Comparison of ENCODE assay signal across 16 cellular contexts in genomic region chr22:32617271-32617670, GRCh38.
DNase-seq lines count a peak whose midpoint lies in the region; ATAC-seq, FAIRE-seq and TF ChIP-seq lines count a peak whose summit lies in the region.
"Had no signal": no experiment of that assay in that cellular context is flagged by ENCODE, and none has a peak within 500 bp of the region (broad histone marks: within the 10 kb centered on the region; RNA-seq: fewer than 3 reads in every experiment).

No MANE protein-coding gene starts in this region.

- intact Hi-C loops in left lung (cut with DNase I) (no loop called here), thyroid gland (cut with DNase I) (no loop called here)

- no peak overlapping the region for H3K4me3 Mint-ChIP-seq in astrocyte (ENCODE audit: unreplicated experiment)
- H3K4me3 Mint-ChIP-seq: activated CD8-positive, alpha-beta memory T cell treated with anti-CD3 and anti-CD28 coated beads, Interleukin-2, amount 10 ng/mL, durations not matched to agents 7 days and 5 days; neural crest cell had no signal

- H3K9me3 ChIP-seq in astrocyte (ENCODE audit: insufficient read depth, low read depth, low read length): peaks cover 8% of the 10 kb centered on the region
- H3K9me3 ChIP-seq in left lung: peaks cover 0 to 6% of the 10 kb centered on the region in 2 donors
- no peaks in the 10 kb centered on the region for H3K9me3 ChIP-seq in thyroid gland

- peaks cover 7% of the 10 kb centered on the region for H3K27me3 Mint-ChIP-seq in astrocyte (ENCODE audit: low read depth, unreplicated experiment)

- no peak for TF ChIP-seq POLR2A in thyroid gland (IDR thresholded peaks at IDR 0.05)

- H3K36me3 Mint-ChIP-seq in astrocyte (ENCODE audit: low read depth, unreplicated experiment): peaks cover 4% of the 10 kb centered on the region
- H3K36me3 Mint-ChIP-seq: activated CD8-positive, alpha-beta memory T cell treated with anti-CD3 and anti-CD28 coated beads, Interleukin-2, amount 10 ng/mL, durations not matched to agents 7 days and 5 days had no signal

- peaks cover 16% of the 10 kb centered on the region for H3K9me3 Mint-ChIP-seq in astrocyte (ENCODE audit: unreplicated experiment)
- H3K9me3 Mint-ChIP-seq: neural crest cell had no signal

- no peak overlapping the region for H3K9ac ChIP-seq in astrocyte (ENCODE audit: low read length)
- H3K9ac ChIP-seq: BLaER1 treated with 17β-estradiol and CSF1 and Interleukin-3, amounts not matched to agents 10 nM and 100 nM had no signal

- H3K4me2 ChIP-seq in astrocyte (ENCODE audit: low read length): no peak overlapping the region
- H3K4me2 ChIP-seq: BLaER1 treated with 17β-estradiol and CSF1 and Interleukin-3, amounts not matched to agents 10 nM and 100 nM had no signal

- H3K27ac Mint-ChIP-seq in astrocyte (ENCODE audit: unreplicated experiment): no peak overlapping the region
- H3K27ac Mint-ChIP-seq: activated CD8-positive, alpha-beta memory T cell treated with anti-CD3 and anti-CD28 coated beads, Interleukin-2, amount 10 ng/mL, durations not matched to agents 7 days and 5 days had no signal

- ATAC-seq in left lung (peak; percentile 45), HG02571 (IDR thresholded peaks at IDR 0.05; ENCODE audit: unreplicated experiment) (no peak), GM19324 (IDR thresholded peaks at IDR 0.05; ENCODE audit: low FRiP score, unreplicated experiment) (no peak)
- ATAC-seq: activated CD8-positive, alpha-beta memory T cell treated with anti-CD3 and anti-CD28 coated beads, Interleukin-2, amount 10 ng/mL, durations not matched to agents 7 days and 5 days; PC-3 had no signal

- H3K79me2 ChIP-seq in astrocyte (ENCODE audit: insufficient read depth, low read length): no peaks in the 10 kb centered on the region

- H3K4me1 ChIP-seq in astrocyte (ENCODE audit: insufficient read depth, low read length) (peaks cover 4% of the 10 kb centered on the region), left lung (peaks cover 0 to 8% of the 10 kb centered on the region in 2 donors), thyroid gland (peaks cover 12 to 34% of the 10 kb centered on the region in 2 donors)
- H3K4me1 ChIP-seq: BLaER1 treated with 17β-estradiol and CSF1 and Interleukin-3, amounts not matched to agents 10 nM and 100 nM had no signal

- H3K4me1 Mint-ChIP-seq in astrocyte (ENCODE audit: low read depth, unreplicated experiment): peaks cover 9% of the 10 kb centered on the region
- H3K4me1 Mint-ChIP-seq: activated CD8-positive, alpha-beta memory T cell treated with anti-CD3 and anti-CD28 coated beads, Interleukin-2, amount 10 ng/mL, durations not matched to agents 7 days and 5 days had no signal

- peak; percentile 50 for DNase-seq in EL
- peak; percentile 41 for DNase-seq in astrocyte (ENCODE audit: low read depth)
- no peak for DNase-seq in left lung
- no peak for DNase-seq in thyroid gland
- DNase-seq in NCI-H187 (lab: John Stamatoyannopoulos, UW): no peak
- no peak for DNase-seq in G401 (ENCODE audit: low spot score)
- DNase-seq: activated CD4-positive, CD25-positive, alpha-beta regulatory T cell; activated CD8-positive, alpha-beta memory T cell treated with anti-CD3 and anti-CD28 coated beads, Interleukin-2, amount 10 ng/mL, durations not matched to agents 7 days and 5 days; NCI-H1105 treated with DMSO at 0.1 percent for 48 hours; NCI-H524; PC-3 had no signal

- no peak overlapping the region for H3K27ac ChIP-seq in astrocyte (ENCODE audit: low read depth, low read length)
- H3K27ac ChIP-seq in left lung: peak overlapping the region; percentile 37
- peak overlapping the region in 2 of 3 donors; percentile 46 to 66 for H3K27ac ChIP-seq in thyroid gland
- H3K27ac ChIP-seq: BLaER1 treated with 17β-estradiol and CSF1 and Interleukin-3, amounts not matched to agents 10 nM and 100 nM had no signal

- H3K27me3 ChIP-seq in astrocyte (ENCODE audit: insufficient read depth, low read length) (peaks cover 3% of the 10 kb centered on the region), left lung (no peaks in the 10 kb centered on the region), thyroid gland (no peaks in the 10 kb centered on the region)
- H3K27me3 ChIP-seq: BLaER1 treated with 17β-estradiol and CSF1 and Interleukin-3, amounts not matched to agents 10 nM and 100 nM had no signal

- H3K4me3 ChIP-seq in astrocyte (ENCODE audit: insufficient read depth, low read depth, low read length) (no peak overlapping the region), left lung (no peak overlapping the region), thyroid gland (replicated peaks in 1 of 3) (no peak overlapping the region)
- H3K4me3 ChIP-seq: BLaER1 treated with 17β-estradiol and CSF1 and Interleukin-3, amounts not matched to agents 10 nM and 100 nM had no signal

- in situ Hi-C loops in G401 (cut with HindIII; ENCODE audit: low sequenced_read_pairs): no loop called here

- WGBS in thyroid gland, 2 donors: 78 to 86% methylated on average over 8 of the region's 8 CpGs

- FAIRE-seq in astrocyte (lab: Jason Lieb, UNC): no peak
- FAIRE-seq: GM19239 had no signal

- H3K36me3 ChIP-seq in astrocyte (ENCODE audit: insufficient read depth, low read length) (no peaks in the 10 kb centered on the region), left lung (no peaks in the 10 kb centered on the region), thyroid gland (no peaks in the 10 kb centered on the region)
- H3K36me3 ChIP-seq: BLaER1 treated with 17β-estradiol and CSF1 and Interleukin-3, amounts not matched to agents 10 nM and 100 nM had no signal

- H2AFZ ChIP-seq in astrocyte (ENCODE audit: low read depth, low read length): no peak overlapping the region

- H4K20me1 ChIP-seq in astrocyte (ENCODE audit: insufficient read depth, low read length): no peaks in the 10 kb centered on the region
- H4K20me1 ChIP-seq: BLaER1 treated with 17β-estradiol and CSF1 and Interleukin-3, amounts not matched to agents 10 nM and 100 nM had no signal

- TF ChIP-seq CTCF in astrocyte (IDR thresholded peaks at IDR 0.05; ENCODE audit: insufficient read depth, low read depth, low read length): no peak
- no peak for TF ChIP-seq CTCF in left lung (IDR thresholded peaks at IDR 0.05)
- TF ChIP-seq CTCF in thyroid gland (IDR thresholded peaks at IDR 0.05): no peak

Comparison
In these comparisons a context has a peak if more than half of its experiments do, and no peak if none do; other contexts are left out.
1. DNase-seq: peak in EL (single experiment) and astrocyte (single experiment); none in left lung (0 of 2), thyroid gland (0 of 2), NCI-H187 (0 of 2) and G401 (single experiment).